Comparison of ENCODE assay signal across 1 cellular context in the genomic region with DNA sequence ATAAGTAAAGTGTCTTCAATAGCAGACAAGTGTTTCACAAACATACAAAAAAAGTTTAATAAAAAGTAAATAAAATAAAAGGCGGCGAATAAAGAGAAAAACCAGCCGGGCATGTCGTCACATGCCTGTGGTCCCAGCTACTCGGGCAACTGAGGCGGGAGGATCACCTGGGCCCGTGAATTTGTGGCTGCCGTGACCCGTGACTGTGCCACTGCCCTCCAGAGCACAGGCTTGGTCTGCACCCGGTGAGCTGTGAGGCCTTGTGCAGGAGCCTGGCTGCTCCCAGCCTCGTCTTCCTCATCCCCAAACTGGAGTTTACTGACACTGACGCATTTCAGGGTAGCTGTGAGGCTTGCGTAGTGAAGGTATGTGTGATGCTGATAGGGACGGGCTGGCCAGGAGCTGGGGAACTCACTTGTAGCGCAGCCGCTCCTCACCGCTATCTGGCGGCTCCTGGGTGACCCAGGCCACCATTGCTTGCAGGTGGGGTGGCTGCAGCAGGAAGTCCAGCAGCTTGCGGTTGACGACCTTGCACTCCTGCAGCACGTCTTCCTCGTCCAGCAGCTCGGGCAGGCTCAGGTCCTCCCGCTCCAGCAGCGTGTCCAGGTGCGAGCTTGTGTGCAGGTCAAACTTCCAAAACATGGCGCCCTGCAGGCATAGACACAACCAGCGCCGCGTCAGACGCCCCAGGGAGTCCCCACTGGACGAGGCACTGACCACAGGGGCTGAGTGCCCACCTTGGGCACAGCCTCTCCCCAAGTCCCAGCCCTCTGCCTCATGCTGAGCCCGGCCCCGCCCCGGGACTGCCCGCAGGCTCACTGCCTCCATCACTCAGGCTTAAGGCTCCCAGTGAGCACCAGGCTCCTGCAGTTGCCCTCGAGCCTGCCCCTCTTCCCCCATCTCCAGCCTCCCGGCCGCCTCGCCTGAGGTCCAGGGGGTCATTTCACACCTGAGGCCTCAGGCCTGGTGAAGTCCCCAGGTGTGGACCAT.
TF ChIP-seq lines count a peak whose summit lies in the region.

No MANE protein-coding gene starts in this region.

TF ChIP-seq in GM23338, 12 proteins besides CTCF, POLR2A, EP300 and RAD21 (continued from another document):
- TF ChIP-seq, protein P1, sequence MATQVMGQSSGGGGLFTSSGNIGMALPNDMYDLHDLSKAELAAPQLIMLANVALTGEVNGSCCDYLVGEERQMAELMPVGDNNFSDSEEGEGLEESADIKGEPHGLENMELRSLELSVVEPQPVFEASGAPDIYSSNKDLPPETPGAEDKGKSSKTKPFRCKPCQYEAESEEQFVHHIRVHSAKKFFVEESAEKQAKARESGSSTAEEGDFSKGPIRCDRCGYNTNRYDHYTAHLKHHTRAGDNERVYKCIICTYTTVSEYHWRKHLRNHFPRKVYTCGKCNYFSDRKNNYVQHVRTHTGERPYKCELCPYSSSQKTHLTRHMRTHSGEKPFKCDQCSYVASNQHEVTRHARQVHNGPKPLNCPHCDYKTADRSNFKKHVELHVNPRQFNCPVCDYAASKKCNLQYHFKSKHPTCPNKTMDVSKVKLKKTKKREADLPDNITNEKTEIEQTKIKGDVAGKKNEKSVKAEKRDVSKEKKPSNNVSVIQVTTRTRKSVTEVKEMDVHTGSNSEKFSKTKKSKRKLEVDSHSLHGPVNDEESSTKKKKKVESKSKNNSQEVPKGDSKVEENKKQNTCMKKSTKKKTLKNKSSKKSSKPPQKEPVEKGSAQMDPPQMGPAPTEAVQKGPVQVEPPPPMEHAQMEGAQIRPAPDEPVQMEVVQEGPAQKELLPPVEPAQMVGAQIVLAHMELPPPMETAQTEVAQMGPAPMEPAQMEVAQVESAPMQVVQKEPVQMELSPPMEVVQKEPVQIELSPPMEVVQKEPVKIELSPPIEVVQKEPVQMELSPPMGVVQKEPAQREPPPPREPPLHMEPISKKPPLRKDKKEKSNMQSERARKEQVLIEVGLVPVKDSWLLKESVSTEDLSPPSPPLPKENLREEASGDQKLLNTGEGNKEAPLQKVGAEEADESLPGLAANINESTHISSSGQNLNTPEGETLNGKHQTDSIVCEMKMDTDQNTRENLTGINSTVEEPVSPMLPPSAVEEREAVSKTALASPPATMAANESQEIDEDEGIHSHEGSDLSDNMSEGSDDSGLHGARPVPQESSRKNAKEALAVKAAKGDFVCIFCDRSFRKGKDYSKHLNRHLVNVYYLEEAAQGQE (IDR thresholded peaks at IDR 0.05; ENCODE audit: unreplicated experiment): no peak
